ENCODE assay signal across 8 cellular contexts in the genomic region with DNA sequence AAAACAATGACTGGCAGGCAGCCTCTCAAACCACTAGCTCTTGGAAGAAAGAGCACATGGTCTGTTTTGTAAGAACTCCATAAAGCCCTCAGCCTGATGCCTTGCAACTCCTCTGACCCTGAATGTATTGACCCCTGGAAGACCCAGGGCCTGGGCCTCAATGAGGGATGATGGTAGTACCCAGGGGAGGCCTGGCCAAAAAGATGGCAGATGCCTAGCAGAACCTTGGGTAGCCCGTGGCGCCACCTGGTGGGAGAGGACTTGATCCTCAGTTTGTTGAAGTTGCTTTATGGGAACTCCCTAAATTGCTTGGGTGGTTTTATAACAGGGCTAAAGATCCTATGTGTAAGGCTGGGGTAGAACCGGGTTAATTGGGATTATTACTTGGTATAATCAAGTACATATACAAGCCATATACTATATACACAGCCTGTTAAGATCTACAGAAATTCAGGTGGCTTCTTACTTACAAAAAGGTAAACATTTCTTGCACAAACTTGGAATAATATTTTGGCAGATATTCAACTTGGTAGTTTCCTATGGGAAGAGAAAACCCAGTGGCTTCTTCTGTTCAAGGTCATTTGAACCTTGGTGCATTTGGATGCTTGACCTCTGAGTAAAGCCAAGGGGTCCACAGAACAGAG.
DNase-seq lines count a peak whose midpoint lies in the region; ATAC-seq and TF ChIP-seq lines count a peak whose summit lies in the region.

No MANE protein-coding gene starts in this region.

- H3K9me3 Mint-ChIP-seq in T-cell, result no peaks in the 10 kb centered on the region

- H3K27ac Mint-ChIP-seq in T-cell, result no peak overlapping the region

- H3K4me1 ChIP-seq in ascending aorta, result no peaks in the 10 kb centered on the region

- no peaks in the 10 kb centered on the region for H3K9me3 ChIP-seq in ascending aorta

- no peaks in the 10 kb centered on the region for H3K4me1 Mint-ChIP-seq in T-cell

- H3K27me3 ChIP-seq in ascending aorta, result no peaks in the 10 kb centered on the region

- DNase-seq in activated gamma-delta T cell treated with Interleukin-2 at 50 U/mL for 16 hours (peak; percentile 49), activated gamma-delta T cell (lab: John Stamatoyannopoulos, UW) (no peak), M059J (ENCODE audit: low read depth) (peak; percentile 64), T-cell (peak in 33 of 34 experiments; percentile 15 to 67 (median 49)), ascending aorta (ENCODE audit: low spot score in 2 of 2) (peak in 1 of 2 donors; percentile 69), iris pigment epithelial cell (ENCODE audit: low read depth) (peak; percentile 66)
- peak; percentile 74 for DNase-seq in stimulated activated CD4-positive, alpha-beta T cell treated with anti-CD3 and anti-CD28 coated beads, Interleukin-4, amount 100 ng/mL, for 24 hours

- POLR2A ChIA-PET in T-cell (lab: Charles Lee), result no interaction called here

- CTCF ChIA-PET in T-cell (lab: Charles Lee), result interaction anchor here in 1 of 2 donors (1.0 kb wide), 1 partner anchor 282 kb away, joined by 5 read pairs; no protein-coding TSS in a partner anchor

- H3K4me3 Mint-ChIP-seq in T-cell, result no peak overlapping the region

- no peaks in the 10 kb centered on the region for H3K36me3 ChIP-seq in ascending aorta

- ATAC-seq in T-cell (replicated peaks in 1 of 4), result no peak
- no peak for ATAC-seq in GM19397 (IDR thresholded peaks at IDR 0.05; ENCODE audit: unreplicated experiment)

- H3K4me3 ChIP-seq in ascending aorta, result no peak overlapping the region

- intact Hi-C loops in ascending aorta (cut with DNase I), result no loop called here

- peaks cover 8 to 11% of the 10 kb centered on the region in 2 donors for H3K27me3 Mint-ChIP-seq in T-cell

- peak in 2 of 3 experiments; percentile 24 to 49 for TF ChIP-seq CTCF in ascending aorta (IDR thresholded peaks at IDR 0.05)

- no peaks in the 10 kb centered on the region for H3K36me3 Mint-ChIP-seq in T-cell

- no peak overlapping the region for H3K27ac ChIP-seq in ascending aorta
